In genomic region chr6:142740449-142740848, GRCh38 we compare ENCODE assay signal across 26 cellular contexts.
"Had no signal": no experiment of that assay in that cellular context is flagged by ENCODE, and none has a peak within 500 bp of the region (broad histone marks: within the 10 kb centered on the region; RNA-seq: fewer than 3 reads in every experiment).

No MANE protein-coding gene starts in this region.

- H3K27ac ChIP-seq: gastrocnemius medialis, pancreas, psoas muscle, right atrium auricular region, thoracic aorta, vagina, VCaP had no signal

- H3K4me1 Mint-ChIP-seq: activated CD4-positive, alpha-beta memory T cell treated with anti-CD3 and anti-CD28 coated beads, Interleukin-2, amount 10 ng/mL, durations not matched to agents 7 days and 5 days; activated naive CD8-positive, alpha-beta T cell treated with anti-CD3 and anti-CD28 coated beads, Interleukin-2, amount 50 U/mL, for 24 hours; memory B cell; nephron had no signal

- DNase-seq: activated CD4-positive, alpha-beta memory T cell treated with anti-CD3 and anti-CD28 coated beads, Interleukin-2, amount 10 ng/mL, durations not matched to agents 7 days and 5 days; activated CD4-positive, alpha-beta T cell treated with anti-CD3 and anti-CD28 coated beads, Interleukin-2, amount 10 ng/mL, durations not matched to agents 24 days and 14 days; activated gamma-delta T cell; activated naive CD4-positive, alpha-beta T cell treated with anti-CD3 and anti-CD28 coated beads, Interleukin-2, amount 50 U/mL, for 16 hours; activated naive CD8-positive, alpha-beta T cell treated with anti-CD3 and anti-CD28 coated beads, Interleukin-2, amount 50 U/mL, for 24 hours; central memory CD4-positive, alpha-beta T cell; dermis blood vessel endothelial cell; effector memory CD4-positive, alpha-beta T cell; gastrocnemius medialis; hypothalamus; pancreas; psoas muscle; stimulated activated CD4-positive, alpha-beta T cell treated with anti-CD3 and anti-CD28 coated beads, Interleukin-4, amount 100 ng/mL, for 24 hours; stimulated activated naive CD4-positive, alpha-beta T cell treated with Interleukin-2 at 50 U/mL for 16 hours had no signal

- H3K4me1 ChIP-seq: gastrocnemius medialis, pancreas, psoas muscle, right atrium auricular region, vagina had no signal

- ATAC-seq: activated CD4-positive, CD25-positive, alpha-beta regulatory T cell treated with anti-CD3 and anti-CD28 coated beads, Interleukin-2, amount 50 U/mL, for 24 hours; activated naive CD8-positive, alpha-beta T cell treated with anti-CD3 and anti-CD28 coated beads, Interleukin-2, amount 50 U/mL, for 24 hours; esophagus mucosa; gastrocnemius medialis; pancreas; psoas muscle had no signal

- H3K9me3 ChIP-seq: gastrocnemius medialis, pancreas, psoas muscle, right atrium auricular region, thoracic aorta, vagina had no signal

- H3K27ac Mint-ChIP-seq: activated CD4-positive, alpha-beta memory T cell treated with anti-CD3 and anti-CD28 coated beads, Interleukin-2, amount 10 ng/mL, durations not matched to agents 7 days and 5 days; activated CD4-positive, alpha-beta T cell treated with anti-CD3 and anti-CD28 coated beads, Interleukin-2, amount 10 ng/mL, durations not matched to agents 24 days and 14 days; activated naive CD8-positive, alpha-beta T cell treated with anti-CD3 and anti-CD28 coated beads, Interleukin-2, amount 50 U/mL, for 24 hours; brain; memory B cell; nephron; type B pancreatic cell had no signal

- FAIRE-seq: endothelial cell of umbilical vein, islet of Langerhans, pancreas had no signal

- H3K4me3 Mint-ChIP-seq: activated CD4-positive, alpha-beta memory T cell treated with anti-CD3 and anti-CD28 coated beads, Interleukin-2, amount 10 ng/mL, durations not matched to agents 7 days and 5 days; activated CD4-positive, alpha-beta T cell treated with anti-CD3 and anti-CD28 coated beads, Interleukin-2, amount 10 ng/mL, durations not matched to agents 24 days and 14 days; activated naive CD8-positive, alpha-beta T cell treated with anti-CD3 and anti-CD28 coated beads, Interleukin-2, amount 50 U/mL, for 24 hours; brain; memory B cell; nephron; type B pancreatic cell had no signal

- H3K36me3 ChIP-seq: gastrocnemius medialis, pancreas, right atrium auricular region, thoracic aorta, vagina had no signal

- H3K27me3 Mint-ChIP-seq: activated naive CD8-positive, alpha-beta T cell treated with anti-CD3 and anti-CD28 coated beads, Interleukin-2, amount 50 U/mL, for 24 hours; brain; memory B cell; type B pancreatic cell had no signal

- H3K4me3 ChIP-seq: gastrocnemius medialis, pancreas, psoas muscle, right atrium auricular region, thoracic aorta, vagina had no signal

- H3K9me3 Mint-ChIP-seq: activated CD4-positive, alpha-beta memory T cell treated with anti-CD3 and anti-CD28 coated beads, Interleukin-2, amount 10 ng/mL, durations not matched to agents 7 days and 5 days; activated naive CD8-positive, alpha-beta T cell treated with anti-CD3 and anti-CD28 coated beads, Interleukin-2, amount 50 U/mL, for 24 hours; memory B cell; nephron; type B pancreatic cell had no signal

- H3K36me3 Mint-ChIP-seq: brain, memory B cell, type B pancreatic cell had no signal

- H3K27me3 ChIP-seq: gastrocnemius medialis, pancreas, right atrium auricular region, vagina had no signal
